In the genomic region with DNA sequence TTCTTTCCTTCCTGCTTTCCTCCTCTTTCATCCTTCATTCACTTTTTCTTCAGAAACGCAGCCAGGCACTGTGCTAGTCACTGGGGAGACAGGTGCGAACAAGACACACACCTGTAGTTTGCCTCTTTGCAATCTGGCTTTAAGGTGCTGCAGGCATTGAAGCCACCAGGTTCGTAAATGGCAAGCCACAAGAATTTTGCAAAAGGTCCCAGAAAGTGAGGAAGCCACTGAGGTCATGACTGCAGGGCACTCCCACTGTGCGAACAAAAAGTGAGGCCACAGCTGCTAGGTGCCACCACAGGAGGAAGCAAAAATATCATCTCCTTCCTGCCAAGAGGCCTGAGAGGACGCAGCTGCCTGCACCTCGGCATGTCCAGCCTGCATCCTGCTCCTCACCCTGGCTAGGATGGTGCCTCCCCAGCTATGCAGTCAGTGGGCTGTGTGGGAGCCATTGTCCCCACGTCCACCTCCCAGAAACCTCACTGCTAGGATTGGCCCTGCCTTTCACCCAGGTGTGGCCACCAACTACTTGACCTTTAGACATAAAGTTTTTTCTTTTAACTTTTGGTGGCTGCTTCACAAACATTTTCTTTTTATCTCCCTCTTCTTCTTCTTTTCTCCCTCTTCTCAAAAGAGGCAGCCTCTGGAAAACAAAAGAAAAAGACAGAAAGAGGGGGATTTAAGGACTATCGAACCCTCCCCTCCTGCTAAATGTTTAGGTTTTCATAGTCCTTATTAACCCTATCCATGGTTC, we compare ENCODE assay signal across 1 cellular context.
TF ChIP-seq lines count a peak whose summit lies in the region.

No MANE protein-coding gene starts in this region.

TF ChIP-seq in HepG2, 621 proteins besides CTCF, POLR2A, EP300 and RAD21 (continued from another document and continues in another):
- TF ChIP-seq, protein P1, sequence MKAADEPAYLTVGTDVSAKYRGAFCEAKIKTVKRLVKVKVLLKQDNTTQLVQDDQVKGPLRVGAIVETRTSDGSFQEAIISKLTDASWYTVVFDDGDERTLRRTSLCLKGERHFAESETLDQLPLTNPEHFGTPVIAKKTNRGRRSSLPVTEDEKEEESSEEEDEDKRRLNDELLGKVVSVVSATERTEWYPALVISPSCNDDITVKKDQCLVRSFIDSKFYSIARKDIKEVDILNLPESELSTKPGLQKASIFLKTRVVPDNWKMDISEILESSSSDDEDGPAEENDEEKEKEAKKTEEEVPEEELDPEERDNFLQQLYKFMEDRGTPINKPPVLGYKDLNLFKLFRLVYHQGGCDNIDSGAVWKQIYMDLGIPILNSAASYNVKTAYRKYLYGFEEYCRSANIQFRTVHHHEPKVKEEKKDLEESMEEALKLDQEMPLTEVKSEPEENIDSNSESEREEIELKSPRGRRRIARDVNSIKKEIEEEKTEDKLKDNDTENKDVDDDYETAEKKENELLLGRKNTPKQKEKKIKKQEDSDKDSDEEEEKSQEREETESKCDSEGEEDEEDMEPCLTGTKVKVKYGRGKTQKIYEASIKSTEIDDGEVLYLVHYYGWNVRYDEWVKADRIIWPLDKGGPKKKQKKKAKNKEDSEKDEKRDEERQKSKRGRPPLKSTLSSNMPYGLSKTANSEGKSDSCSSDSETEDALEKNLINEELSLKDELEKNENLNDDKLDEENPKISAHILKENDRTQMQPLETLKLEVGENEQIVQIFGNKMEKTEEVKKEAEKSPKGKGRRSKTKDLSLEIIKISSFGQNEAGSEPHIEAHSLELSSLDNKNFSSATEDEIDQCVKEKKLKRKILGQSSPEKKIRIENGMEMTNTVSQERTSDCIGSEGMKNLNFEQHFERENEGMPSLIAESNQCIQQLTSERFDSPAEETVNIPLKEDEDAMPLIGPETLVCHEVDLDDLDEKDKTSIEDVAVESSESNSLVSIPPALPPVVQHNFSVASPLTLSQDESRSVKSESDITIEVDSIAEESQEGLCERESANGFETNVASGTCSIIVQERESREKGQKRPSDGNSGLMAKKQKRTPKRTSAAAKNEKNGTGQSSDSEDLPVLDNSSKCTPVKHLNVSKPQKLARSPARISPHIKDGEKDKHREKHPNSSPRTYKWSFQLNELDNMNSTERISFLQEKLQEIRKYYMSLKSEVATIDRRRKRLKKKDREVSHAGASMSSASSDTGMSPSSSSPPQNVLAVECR (CRISPR knock-in tag; IDR thresholded peaks at IDR 0.05; ENCODE audit: borderline replicate concordance) = no peak
- TF ChIP-seq, protein P2, sequence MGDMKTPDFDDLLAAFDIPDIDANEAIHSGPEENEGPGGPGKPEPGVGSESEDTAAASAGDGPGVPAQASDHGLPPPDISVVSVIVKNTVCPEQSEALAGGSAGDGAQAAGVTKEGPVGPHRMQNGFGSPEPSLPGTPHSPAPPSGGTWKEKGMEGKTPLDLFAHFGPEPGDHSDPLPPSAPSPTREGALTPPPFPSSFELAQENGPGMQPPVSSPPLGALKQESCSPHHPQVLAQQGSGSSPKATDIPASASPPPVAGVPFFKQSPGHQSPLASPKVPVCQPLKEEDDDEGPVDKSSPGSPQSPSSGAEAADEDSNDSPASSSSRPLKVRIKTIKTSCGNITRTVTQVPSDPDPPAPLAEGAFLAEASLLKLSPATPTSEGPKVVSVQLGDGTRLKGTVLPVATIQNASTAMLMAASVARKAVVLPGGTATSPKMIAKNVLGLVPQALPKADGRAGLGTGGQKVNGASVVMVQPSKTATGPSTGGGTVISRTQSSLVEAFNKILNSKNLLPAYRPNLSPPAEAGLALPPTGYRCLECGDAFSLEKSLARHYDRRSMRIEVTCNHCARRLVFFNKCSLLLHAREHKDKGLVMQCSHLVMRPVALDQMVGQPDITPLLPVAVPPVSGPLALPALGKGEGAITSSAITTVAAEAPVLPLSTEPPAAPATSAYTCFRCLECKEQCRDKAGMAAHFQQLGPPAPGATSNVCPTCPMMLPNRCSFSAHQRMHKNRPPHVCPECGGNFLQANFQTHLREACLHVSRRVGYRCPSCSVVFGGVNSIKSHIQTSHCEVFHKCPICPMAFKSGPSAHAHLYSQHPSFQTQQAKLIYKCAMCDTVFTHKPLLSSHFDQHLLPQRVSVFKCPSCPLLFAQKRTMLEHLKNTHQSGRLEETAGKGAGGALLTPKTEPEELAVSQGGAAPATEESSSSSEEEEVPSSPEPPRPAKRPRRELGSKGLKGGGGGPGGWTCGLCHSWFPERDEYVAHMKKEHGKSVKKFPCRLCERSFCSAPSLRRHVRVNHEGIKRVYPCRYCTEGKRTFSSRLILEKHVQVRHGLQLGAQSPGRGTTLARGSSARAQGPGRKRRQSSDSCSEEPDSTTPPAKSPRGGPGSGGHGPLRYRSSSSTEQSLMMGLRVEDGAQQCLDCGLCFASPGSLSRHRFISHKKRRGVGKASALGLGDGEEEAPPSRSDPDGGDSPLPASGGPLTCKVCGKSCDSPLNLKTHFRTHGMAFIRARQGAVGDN (CRISPR knock-in tag; IDR thresholded peaks at IDR 0.05) = peak; percentile 72
- TF ChIP-seq ZNF670 (CRISPR knock-in tag; IDR thresholded peaks at IDR 0.05; ENCODE audit: borderline replicate concordance) (no peak), SIX4 (CRISPR knock-in tag; IDR thresholded peaks at IDR 0.05) (no peak), ETV5 (CRISPR knock-in tag; IDR thresholded peaks at IDR 0.05; ENCODE audit: borderline replicate concordance) (0 out of 2 replicates have a peak, but pooled peaks have one; percentile 29), ZFP36 (IDR thresholded peaks at IDR 0.05; ENCODE audit: borderline replicate concordance, low read depth, low read length, partially characterized antibody) (no peak), DPF2 (CRISPR knock-in tag; IDR thresholded peaks at IDR 0.05; ENCODE audit: borderline replicate concordance, low read depth) (0 out of 2 replicates have a peak, but pooled peaks have one; percentile 18), SIN3B (IDR thresholded peaks at IDR 0.05; ENCODE audit: low read length) (no peak), KLF16 (CRISPR knock-in tag; IDR thresholded peaks at IDR 0.05) (no peak), ZNF772 (CRISPR knock-in tag; IDR thresholded peaks at IDR 0.05) (peak; percentile 64; the same call in 1 of the 2 replicates), ZNF12 (CRISPR knock-in tag; IDR thresholded peaks at IDR 0.05) (no peak), ZMAT3 (CRISPR knock-in tag; conservative IDR thresholded peaks at IDR 0.05) (no peak), ZNF781 (CRISPR knock-in tag; IDR thresholded peaks at IDR 0.05; ENCODE audit: borderline replicate concordance, not compliant biosample characterization) (no peak), ZNF136 (CRISPR knock-in tag; IDR thresholded peaks at IDR 0.05; ENCODE audit: low read depth) (no peak), ZNF207 (IDR thresholded peaks at IDR 0.05; ENCODE audit: borderline replicate concordance) (no peak), ZNF644 (CRISPR knock-in tag; IDR thresholded peaks at IDR 0.05; ENCODE audit: low read depth) (no peak), ZNF816 (CRISPR knock-in tag; IDR thresholded peaks at IDR 0.05; ENCODE audit: borderline replicate concordance) (no peak), MAZ (IDR thresholded peaks at IDR 0.05; ENCODE audit: borderline replicate concordance, low read depth, low read length) (no peak), MAZ (CRISPR knock-in tag; IDR thresholded peaks at IDR 0.05; ENCODE audit: low read depth) (peak; percentile 58), ERF (CRISPR knock-in tag; IDR thresholded peaks at IDR 0.05) (no peak), ZBTB20 (CRISPR knock-in tag; IDR thresholded peaks at IDR 0.05; ENCODE audit: borderline replicate concordance, low read depth) (no peak)
- TF ChIP-seq, protein P3, sequence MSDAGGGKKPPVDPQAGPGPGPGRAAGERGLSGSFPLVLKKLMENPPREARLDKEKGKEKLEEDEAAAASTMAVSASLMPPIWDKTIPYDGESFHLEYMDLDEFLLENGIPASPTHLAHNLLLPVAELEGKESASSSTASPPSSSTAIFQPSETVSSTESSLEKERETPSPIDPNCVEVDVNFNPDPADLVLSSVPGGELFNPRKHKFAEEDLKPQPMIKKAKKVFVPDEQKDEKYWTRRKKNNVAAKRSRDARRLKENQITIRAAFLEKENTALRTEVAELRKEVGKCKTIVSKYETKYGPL (CRISPR knock-in tag; IDR thresholded peaks at IDR 0.05) = no peak
- TF ChIP-seq, protein P4, sequence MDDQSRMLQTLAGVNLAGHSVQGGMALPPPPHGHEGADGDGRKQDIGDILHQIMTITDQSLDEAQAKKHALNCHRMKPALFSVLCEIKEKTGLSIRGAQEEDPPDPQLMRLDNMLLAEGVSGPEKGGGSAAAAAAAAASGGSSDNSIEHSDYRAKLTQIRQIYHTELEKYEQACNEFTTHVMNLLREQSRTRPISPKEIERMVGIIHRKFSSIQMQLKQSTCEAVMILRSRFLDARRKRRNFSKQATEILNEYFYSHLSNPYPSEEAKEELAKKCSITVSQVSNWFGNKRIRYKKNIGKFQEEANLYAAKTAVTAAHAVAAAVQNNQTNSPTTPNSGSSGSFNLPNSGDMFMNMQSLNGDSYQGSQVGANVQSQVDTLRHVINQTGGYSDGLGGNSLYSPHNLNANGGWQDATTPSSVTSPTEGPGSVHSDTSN (CRISPR knock-in tag; IDR thresholded peaks at IDR 0.05; ENCODE audit: borderline replicate concordance) = no peak
- TF ChIP-seq, protein P5, sequence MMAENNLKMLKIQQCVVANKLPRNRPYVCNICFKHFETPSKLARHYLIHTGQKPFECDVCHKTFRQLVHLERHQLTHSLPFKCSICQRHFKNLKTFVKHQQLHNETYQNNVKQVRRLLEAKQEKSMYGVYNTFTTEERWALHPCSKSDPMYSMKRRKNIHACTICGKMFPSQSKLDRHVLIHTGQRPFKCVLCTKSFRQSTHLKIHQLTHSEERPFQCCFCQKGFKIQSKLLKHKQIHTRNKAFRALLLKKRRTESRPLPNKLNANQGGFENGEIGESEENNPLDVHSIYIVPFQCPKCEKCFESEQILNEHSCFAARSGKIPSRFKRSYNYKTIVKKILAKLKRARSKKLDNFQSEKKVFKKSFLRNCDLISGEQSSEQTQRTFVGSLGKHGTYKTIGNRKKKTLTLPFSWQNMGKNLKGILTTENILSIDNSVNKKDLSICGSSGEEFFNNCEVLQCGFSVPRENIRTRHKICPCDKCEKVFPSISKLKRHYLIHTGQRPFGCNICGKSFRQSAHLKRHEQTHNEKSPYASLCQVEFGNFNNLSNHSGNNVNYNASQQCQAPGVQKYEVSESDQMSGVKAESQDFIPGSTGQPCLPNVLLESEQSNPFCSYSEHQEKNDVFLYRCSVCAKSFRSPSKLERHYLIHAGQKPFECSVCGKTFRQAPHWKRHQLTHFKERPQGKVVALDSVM (CRISPR knock-in tag; IDR thresholded peaks at IDR 0.05) = 0 out of 2 replicates have a peak, but pooled peaks have one; percentile 6
- TF ChIP-seq, protein P6, sequence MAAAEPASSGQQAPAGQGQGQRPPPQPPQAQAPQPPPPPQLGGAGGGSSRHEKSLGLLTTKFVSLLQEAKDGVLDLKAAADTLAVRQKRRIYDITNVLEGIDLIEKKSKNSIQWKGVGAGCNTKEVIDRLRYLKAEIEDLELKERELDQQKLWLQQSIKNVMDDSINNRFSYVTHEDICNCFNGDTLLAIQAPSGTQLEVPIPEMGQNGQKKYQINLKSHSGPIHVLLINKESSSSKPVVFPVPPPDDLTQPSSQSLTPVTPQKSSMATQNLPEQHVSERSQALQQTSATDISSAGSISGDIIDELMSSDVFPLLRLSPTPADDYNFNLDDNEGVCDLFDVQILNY (CRISPR knock-in tag; conservative IDR thresholded peaks at IDR 0.05) = no peak
- TF ChIP-seq, protein P7, sequence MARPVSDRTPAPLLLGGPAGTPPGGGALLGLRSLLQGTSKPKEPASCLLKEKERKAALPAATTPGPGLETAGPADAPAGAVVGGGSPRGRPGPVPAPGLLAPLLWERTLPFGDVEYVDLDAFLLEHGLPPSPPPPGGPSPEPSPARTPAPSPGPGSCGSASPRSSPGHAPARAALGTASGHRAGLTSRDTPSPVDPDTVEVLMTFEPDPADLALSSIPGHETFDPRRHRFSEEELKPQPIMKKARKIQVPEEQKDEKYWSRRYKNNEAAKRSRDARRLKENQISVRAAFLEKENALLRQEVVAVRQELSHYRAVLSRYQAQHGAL (CRISPR knock-in tag; IDR thresholded peaks at IDR 0.05; ENCODE audit: not compliant biosample characterization) = no peak
- TF ChIP-seq, protein P8, sequence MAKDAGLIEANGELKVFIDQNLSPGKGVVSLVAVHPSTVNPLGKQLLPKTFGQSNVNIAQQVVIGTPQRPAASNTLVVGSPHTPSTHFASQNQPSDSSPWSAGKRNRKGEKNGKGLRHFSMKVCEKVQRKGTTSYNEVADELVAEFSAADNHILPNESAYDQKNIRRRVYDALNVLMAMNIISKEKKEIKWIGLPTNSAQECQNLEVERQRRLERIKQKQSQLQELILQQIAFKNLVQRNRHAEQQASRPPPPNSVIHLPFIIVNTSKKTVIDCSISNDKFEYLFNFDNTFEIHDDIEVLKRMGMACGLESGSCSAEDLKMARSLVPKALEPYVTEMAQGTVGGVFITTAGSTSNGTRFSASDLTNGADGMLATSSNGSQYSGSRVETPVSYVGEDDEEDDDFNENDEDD (CRISPR knock-in tag; IDR thresholded peaks at IDR 0.05; ENCODE audit: borderline replicate concordance) = no peak
- TF ChIP-seq, protein P9, sequence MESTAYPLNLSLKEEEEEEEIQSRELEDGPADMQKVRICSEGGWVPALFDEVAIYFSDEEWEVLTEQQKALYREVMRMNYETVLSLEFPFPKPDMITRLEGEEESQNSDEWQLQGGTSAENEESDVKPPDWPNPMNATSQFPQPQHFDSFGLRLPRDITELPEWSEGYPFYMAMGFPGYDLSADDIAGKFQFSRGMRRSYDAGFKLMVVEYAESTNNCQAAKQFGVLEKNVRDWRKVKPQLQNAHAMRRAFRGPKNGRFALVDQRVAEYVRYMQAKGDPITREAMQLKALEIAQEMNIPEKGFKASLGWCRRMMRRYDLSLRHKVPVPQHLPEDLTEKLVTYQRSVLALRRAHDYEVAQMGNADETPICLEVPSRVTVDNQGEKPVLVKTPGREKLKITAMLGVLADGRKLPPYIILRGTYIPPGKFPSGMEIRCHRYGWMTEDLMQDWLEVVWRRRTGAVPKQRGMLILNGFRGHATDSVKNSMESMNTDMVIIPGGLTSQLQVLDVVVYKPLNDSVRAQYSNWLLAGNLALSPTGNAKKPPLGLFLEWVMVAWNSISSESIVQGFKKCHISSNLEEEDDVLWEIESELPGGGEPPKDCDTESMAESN (CRISPR knock-in tag; conservative IDR thresholded peaks at IDR 0.05) = no peak
- TF ChIP-seq, protein P10, sequence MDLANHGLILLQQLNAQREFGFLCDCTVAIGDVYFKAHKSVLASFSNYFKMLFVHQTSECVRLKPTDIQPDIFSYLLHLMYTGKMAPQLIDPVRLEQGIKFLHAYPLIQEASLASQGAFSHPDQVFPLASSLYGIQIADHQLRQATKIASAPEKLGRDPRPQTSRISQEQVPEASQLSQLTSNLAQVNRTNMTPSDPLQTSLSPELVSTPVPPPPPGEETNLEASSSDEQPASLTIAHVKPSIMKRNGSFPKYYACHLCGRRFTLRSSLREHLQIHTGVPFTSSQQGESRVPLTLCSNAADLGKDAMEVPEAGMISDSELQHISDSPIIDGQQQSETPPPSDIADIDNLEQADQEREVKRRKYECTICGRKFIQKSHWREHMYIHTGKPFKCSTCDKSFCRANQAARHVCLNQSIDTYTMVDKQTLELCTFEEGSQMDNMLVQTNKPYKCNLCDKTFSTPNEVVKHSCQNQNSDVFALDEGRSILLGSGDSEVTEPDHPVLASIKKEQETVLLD (CRISPR knock-in tag; IDR thresholded peaks at IDR 0.05; ENCODE audit: low read depth) = no peak
- TF ChIP-seq, protein P11, sequence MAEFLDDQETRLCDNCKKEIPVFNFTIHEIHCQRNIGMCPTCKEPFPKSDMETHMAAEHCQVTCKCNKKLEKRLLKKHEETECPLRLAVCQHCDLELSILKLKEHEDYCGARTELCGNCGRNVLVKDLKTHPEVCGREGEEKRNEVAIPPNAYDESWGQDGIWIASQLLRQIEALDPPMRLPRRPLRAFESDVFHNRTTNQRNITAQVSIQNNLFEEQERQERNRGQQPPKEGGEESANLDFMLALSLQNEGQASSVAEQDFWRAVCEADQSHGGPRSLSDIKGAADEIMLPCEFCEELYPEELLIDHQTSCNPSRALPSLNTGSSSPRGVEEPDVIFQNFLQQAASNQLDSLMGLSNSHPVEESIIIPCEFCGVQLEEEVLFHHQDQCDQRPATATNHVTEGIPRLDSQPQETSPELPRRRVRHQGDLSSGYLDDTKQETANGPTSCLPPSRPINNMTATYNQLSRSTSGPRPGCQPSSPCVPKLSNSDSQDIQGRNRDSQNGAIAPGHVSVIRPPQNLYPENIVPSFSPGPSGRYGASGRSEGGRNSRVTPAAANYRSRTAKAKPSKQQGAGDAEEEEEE (CRISPR knock-in tag; IDR thresholded peaks at IDR 0.05; ENCODE audit: borderline replicate concordance) = 0 out of 2 replicates have a peak, but pooled peaks have one; percentile 29
